Comparison of ENCODE assay signal across 1 cellular context in genomic region chr15:69474291-69474690, GRCh38.
TF ChIP-seq lines count a peak whose summit lies in the region.

No MANE protein-coding gene starts in this region.

TF ChIP-seq in endothelial cell of umbilical vein, 7 proteins besides CTCF, POLR2A, EP300 and RAD21:
- TF ChIP-seq JUN (IDR thresholded peaks at IDR 0.05; ENCODE audit: borderline replicate concordance, insufficient read depth, insufficient read length, low read depth) (peak; percentile 31), POLR2AphosphoS5 (IDR thresholded peaks at IDR 0.05; ENCODE audit: insufficient read depth, low read depth, low read length) (peak; percentile 17), GATA2 (IDR thresholded peaks at IDR 0.05; ENCODE audit: insufficient read depth, insufficient read length, low read depth, low read length) (peak; percentile 78), FOS (IDR thresholded peaks at IDR 0.05; ENCODE audit: borderline replicate concordance, insufficient read depth, low read length) (peak; percentile 85), MAX (IDR thresholded peaks at IDR 0.05; ENCODE audit: insufficient read depth, insufficient read length) (no peak)
